Comparison of ENCODE assay signal across 25 cellular contexts in the genomic region with DNA sequence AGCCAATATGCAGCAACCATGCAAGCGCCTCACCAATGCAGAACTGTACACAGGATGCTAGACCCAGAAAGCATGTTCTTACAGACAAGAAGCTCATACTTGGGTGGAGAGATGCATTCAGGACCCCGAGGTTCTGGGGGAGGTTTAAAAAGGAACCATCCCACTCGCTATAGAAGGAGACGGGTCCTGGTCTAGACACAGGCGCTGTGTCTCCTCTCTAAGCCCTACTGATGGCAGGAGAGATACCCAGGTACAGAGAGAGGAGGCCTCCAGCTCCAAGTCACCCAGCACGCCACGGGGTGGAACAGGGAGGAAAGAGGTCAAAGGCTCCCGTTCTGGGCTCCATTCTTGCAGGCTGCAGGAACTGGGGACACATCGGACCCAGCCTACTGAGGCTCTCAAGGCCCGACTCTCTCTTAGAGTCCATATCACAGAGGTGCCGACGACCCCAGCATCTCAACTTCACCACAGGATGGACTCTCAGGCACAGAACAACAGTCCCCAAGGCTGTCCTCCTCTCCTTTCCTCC. TPM values are rescaled to one million over a fixed set of nuclear protein-coding genes. Genes with fewer than 3 reads are reported as not detected.
DNase-seq lines count a peak whose midpoint lies in the region; TF ChIP-seq lines count a peak whose summit lies in the region.
"Had no signal": no experiment of that assay in that cellular context is flagged by ENCODE, and none has a peak within 500 bp of the region (broad histone marks: within the 10 kb centered on the region; RNA-seq: fewer than 3 reads in every experiment).

No MANE protein-coding gene starts in this region.

- H3K4me1 Mint-ChIP-seq in Caco-2 (ENCODE audit: low read depth, unreplicated experiment) = no peaks in the 10 kb centered on the region
- H3K4me1 Mint-ChIP-seq: activated naive CD8-positive, alpha-beta T cell treated with anti-CD3 and anti-CD28 coated beads, Interleukin-2, amount 10 ng/mL, durations not matched to agents 7 days and 5 days had no signal

- no peak overlapping the region for H2BK12ac ChIP-seq in neuronal stem cell (ENCODE audit: low read length)

- no peak overlapping the region for H4K91ac ChIP-seq in neuronal stem cell (ENCODE audit: low read depth, low read length, poor library complexity)

- CTCF ChIA-PET in Caco-2 (lab: Charles Lee) = interaction anchor here (2.2 kb wide), 1 partner anchor 19 kb away, joined by 9 read pairs; no protein-coding TSS in a partner anchor

- no peaks in the 10 kb centered on the region for H3K79me1 ChIP-seq in neuronal stem cell (ENCODE audit: low read depth, low read length)

- TF ChIP-seq CTCF in Caco-2 (IDR thresholded peaks at IDR 0.05; ENCODE audit: insufficient read depth in 1 of 2, low read depth in 1 of 2, low read length in 1 of 2, severe bottlenecking in 1 of 2, unreplicated experiment in 1 of 2) = no peak

- no peak overlapping the region for H3K23ac ChIP-seq in neuronal stem cell (ENCODE audit: low read depth, low read length, poor library complexity)

- no peak overlapping the region for H3K18ac ChIP-seq in neuronal stem cell (ENCODE audit: low read length)

- H2AFZ ChIP-seq in neuronal stem cell (ENCODE audit: low read length) = peak overlapping the region; percentile 71

- H3K27me3 ChIP-seq in Caco-2 (replicated peaks; ENCODE audit: control insufficient read depth, insufficient read depth, low read length) (no peaks in the 10 kb centered on the region), NT2/D1 (ENCODE audit: insufficient read depth, insufficient read length) (peaks cover 55% of the 10 kb centered on the region), iPS-15b (ENCODE audit: control insufficient read depth, insufficient read depth, low read length) (peaks cover 91% of the 10 kb centered on the region), neuronal stem cell (ENCODE audit: control insufficient read depth in 3 of 3, insufficient read depth in 3 of 3, low read depth in 1 of 3, low read length in 3 of 3) (peaks cover 0 to 60% (median 8%) of the 10 kb centered on the region in 3 experiments)

- BruUV-seq in Caco-2 (replicated peaks; lab: Mats Ljungman, UMichigan) = no TSS peak

- H3K27me3 Mint-ChIP-seq in Caco-2 (ENCODE audit: insufficient read depth, unreplicated experiment) = no peaks in the 10 kb centered on the region

- peak overlapping the region; percentile 62 for H3K9ac ChIP-seq in NT2/D1 (ENCODE audit: insufficient read length, low read depth)
- H3K9ac ChIP-seq in iPS-15b (ENCODE audit: low read depth, low read length) = no peak overlapping the region
- no peak overlapping the region for H3K9ac ChIP-seq in neuronal stem cell (ENCODE audit: low read depth, low read length, poor library complexity)

- WGBS in neuronal stem cell (ENCODE audit: extremely low coverage in 2 of 2, insufficient read length in 2 of 2, insufficient replicate concordance in 1 of 2), 2 donors = no CpG with 5 or more reads among the region's 12 CpGs

- no peak for DNase-seq in Caco-2
- DNase-seq in NT2/D1 (ENCODE audit: low read depth, low spot score) = no peak
- DNase-seq in neuronal stem cell (ENCODE audit: low spot score) = no peak
- no peak for DNase-seq in stimulated activated CD4-positive, alpha-beta T cell treated with anti-CD3 and anti-CD28 coated beads, Interleukin-4, amount 100 ng/mL, for 24 hours
- no peak for DNase-seq in superior temporal gyrus (ENCODE audit: extremely low spot score)
- no peak for DNase-seq in iPS-NIHi11 (ENCODE audit: low spot score)
- DNase-seq in effector CD8-positive, alpha-beta T cell (lab: John Stamatoyannopoulos, UW) = no peak
- DNase-seq: activated CD4-positive, alpha-beta T cell treated with anti-CD3 and anti-CD28 coated beads for 48 hours; activated CD8-positive, alpha-beta memory T cell treated with anti-CD3 and anti-CD28 coated beads for 24 hours; activated gamma-delta T cell; activated naive CD8-positive, alpha-beta T cell treated with anti-CD3 and anti-CD28 coated beads, Interleukin-2, amount 10 ng/mL, durations not matched to agents 7 days and 5 days; Calu3; DMS79 treated with DMSO at 0.1 percent for 48 hours; GF-D8; Karpas-422; kidney glomerular epithelial cell; NCI-H2171; NCI-H524; SHP77 treated with DMSO at 0.1 percent for 48 hours; T-helper 9 cell had no signal

- intact Hi-C loops in Caco-2 (cut with micrococcal nuclease; ENCODE audit: unreplicated experiment) = no loop called here

- no peak overlapping the region for H2BK5ac ChIP-seq in neuronal stem cell (ENCODE audit: low read length)

- no peak overlapping the region for H3K14ac ChIP-seq in neuronal stem cell (ENCODE audit: low read length)

- H2AK5ac ChIP-seq in neuronal stem cell (ENCODE audit: low read depth, low read length) = no peak overlapping the region

- H3K27ac Mint-ChIP-seq in Caco-2 (ENCODE audit: unreplicated experiment) = no peak overlapping the region
- H3K27ac Mint-ChIP-seq: activated naive CD8-positive, alpha-beta T cell treated with anti-CD3 and anti-CD28 coated beads, Interleukin-2, amount 10 ng/mL, durations not matched to agents 7 days and 5 days had no signal

- no peak overlapping the region for H3K4me3 ChIP-seq in Caco-2 (ENCODE audit: low read depth, low read length)
- H3K4me3 ChIP-seq in NT2/D1 (ENCODE audit: insufficient read length, low read depth) = no peak overlapping the region
- H3K4me3 ChIP-seq in iPS-15b (ENCODE audit: low read depth, low read length) = peak overlapping the region; percentile 42
- H3K4me3 ChIP-seq in neuronal stem cell (ENCODE audit: low read length in 2 of 2) = peak overlapping the region in 1 of 2 donors; percentile 49
- H3K4me3 ChIP-seq: lung had no signal

- POLR2A ChIA-PET in Caco-2 (lab: Charles Lee) = no interaction called here

- H3K9me3 ChIP-seq in Caco-2 (no peaks in the 10 kb centered on the region), NT2/D1 (ENCODE audit: insufficient read depth, low read length) (no peaks in the 10 kb centered on the region), iPS-15b (ENCODE audit: control insufficient read depth, insufficient read depth, low read length) (no peaks in the 10 kb centered on the region), neuronal stem cell (replicated peaks in 1 of 2; ENCODE audit: control insufficient read depth in 2 of 2, insufficient read depth in 1 of 2, low read depth in 1 of 2, low read length in 2 of 2) (no peaks in the 10 kb centered on the region)

- no peaks in the 10 kb centered on the region for H3K9me3 Mint-ChIP-seq in Caco-2 (ENCODE audit: unreplicated experiment)
- H3K9me3 Mint-ChIP-seq: activated naive CD8-positive, alpha-beta T cell treated with anti-CD3 and anti-CD28 coated beads, Interleukin-2, amount 10 ng/mL, durations not matched to agents 7 days and 5 days; central memory CD8-positive, alpha-beta T cell had no signal

- H2BK15ac ChIP-seq in neuronal stem cell (ENCODE audit: low read length) = no peak overlapping the region

- H4K8ac ChIP-seq in neuronal stem cell (ENCODE audit: low read depth, low read length) = no peak overlapping the region

- H3K36me3 ChIP-seq in Caco-2 (ENCODE audit: control insufficient read depth, insufficient read depth, low read length) = no peaks in the 10 kb centered on the region; the same call in 1 of the 2 replicates
- H3K36me3 ChIP-seq in NT2/D1 (ENCODE audit: insufficient read depth, insufficient read length, low read length) = no peaks in the 10 kb centered on the region
- no peaks in the 10 kb centered on the region for H3K36me3 ChIP-seq in iPS-15b (ENCODE audit: control insufficient read depth, insufficient read depth, low read length)
- H3K36me3 ChIP-seq in neuronal stem cell (replicated peaks in 1 of 2; ENCODE audit: control insufficient read depth in 2 of 2, insufficient read depth in 2 of 2, low read length in 2 of 2) = no peaks in the 10 kb centered on the region

- H3K4ac ChIP-seq in neuronal stem cell (ENCODE audit: low read length) = no peak overlapping the region

- H2BK120ac ChIP-seq in neuronal stem cell (ENCODE audit: low read depth, low read length) = no peak overlapping the region

- peak overlapping the region; percentile 32 for H3K4me3 Mint-ChIP-seq in Caco-2 (ENCODE audit: unreplicated experiment)
- H3K4me3 Mint-ChIP-seq: activated naive CD8-positive, alpha-beta T cell treated with anti-CD3 and anti-CD28 coated beads, Interleukin-2, amount 10 ng/mL, durations not matched to agents 7 days and 5 days; central memory CD8-positive, alpha-beta T cell had no signal

- H3K27ac ChIP-seq in neuronal stem cell (replicated peaks; ENCODE audit: low read length) = no peak overlapping the region
- H3K27ac ChIP-seq: C4-2B, VCaP had no signal

- no peaks in the 10 kb centered on the region for H3K36me3 Mint-ChIP-seq in Caco-2 (ENCODE audit: insufficient read depth, unreplicated experiment)
- H3K36me3 Mint-ChIP-seq: activated naive CD8-positive, alpha-beta T cell treated with anti-CD3 and anti-CD28 coated beads, Interleukin-2, amount 10 ng/mL, durations not matched to agents 7 days and 5 days had no signal

- no peaks in the 10 kb centered on the region for H3K4me1 ChIP-seq in Caco-2
- peaks cover 40% of the 10 kb centered on the region for H3K4me1 ChIP-seq in NT2/D1 (ENCODE audit: insufficient read depth, insufficient read length)
- H3K4me1 ChIP-seq in iPS-15b (ENCODE audit: control insufficient read depth, insufficient read depth, low read length) = peaks cover 16% of the 10 kb centered on the region
- peaks cover 23 to 33% of the 10 kb centered on the region in 2 donors for H3K4me1 ChIP-seq in neuronal stem cell (ENCODE audit: control insufficient read depth in 2 of 2, insufficient read depth in 1 of 2, low read depth in 1 of 2, low read length in 2 of 2)

- no peak overlapping the region for H3K4me2 ChIP-seq in neuronal stem cell (ENCODE audit: insufficient read depth, low read length, poor library complexity, severe bottlenecking)

RNA-seq across cellular contexts. Expression of gene SRCIN1, which starts 28.0 kb away (rescaled TPM):
- 23.6 and 25.8 TPM in 2 replicates for total RNA-seq in Caco-2 (2022)
- 7.3 TPM for polyA plus RNA-seq in neuronal stem cell (2013, experiment 1 of 2)
- polyA plus RNA-seq in neuronal stem cell (2013, experiment 2 of 2) = 7.4 TPM
